Comparison of ENCODE assay signal across 7 cellular contexts in genomic region chr12:105602312-105602711, GRCh38.
DNase-seq lines count a peak whose midpoint lies in the region; ATAC-seq and TF ChIP-seq lines count a peak whose summit lies in the region.
"Not testable (repeated sequence)": the region's sequence is repeated elsewhere in the genome, so short reads cannot be mapped to it uniquely, and the experiment has no call there.

No MANE protein-coding gene starts in this region.

- H3K4me3 ChIP-seq in fibroblast of pulmonary artery (replicated peaks; ENCODE audit: low read depth, low read length); neural progenitor cell: not testable (repeated sequence)

- not testable (repeated sequence) for H3K27ac ChIP-seq in neural progenitor cell

- H3K27ac Mint-ChIP-seq in activated CD4-positive, alpha-beta T cell treated with anti-CD3 and anti-CD28 coated beads for 36 hours; activated naive CD8-positive, alpha-beta T cell treated with anti-CD3 and anti-CD28 coated beads, Interleukin-2, amount 50 U/mL, for 24 hours; neural progenitor cell: not testable (repeated sequence)

- not testable (repeated sequence) for H3K27me3 Mint-ChIP-seq in activated CD4-positive, alpha-beta T cell treated with anti-CD3 and anti-CD28 coated beads for 36 hours; neural progenitor cell (ENCODE audit: insufficient read depth, low read depth)
- H3K27me3 Mint-ChIP-seq in activated naive CD8-positive, alpha-beta T cell treated with anti-CD3 and anti-CD28 coated beads, Interleukin-2, amount 50 U/mL, for 24 hours: peaks cover 10% of the 10 kb centered on the region

- not testable (repeated sequence) for H3K4me1 ChIP-seq in neural progenitor cell

- CTCF ChIA-PET in activated CD4-positive, alpha-beta T cell treated with anti-CD3 and anti-CD28 coated beads for 36 hours (lab: Charles Lee): interaction anchor here (0.6 kb wide), 1 partner anchor 119 kb away, joined by 4 read pairs; no protein-coding TSS in a partner anchor

- H3K27me3 ChIP-seq in neural progenitor cell: not testable (repeated sequence)

- not testable (repeated sequence) for H3K9me3 ChIP-seq in neural progenitor cell (ENCODE audit: low read depth)

- not testable (repeated sequence) for H3K36me3 Mint-ChIP-seq in activated CD4-positive, alpha-beta T cell treated with anti-CD3 and anti-CD28 coated beads for 36 hours (ENCODE audit: low read depth); activated naive CD8-positive, alpha-beta T cell treated with anti-CD3 and anti-CD28 coated beads, Interleukin-2, amount 50 U/mL, for 24 hours (ENCODE audit: low read depth); neural progenitor cell

- H3K36me3 ChIP-seq in neural progenitor cell: not testable (repeated sequence)

- TF ChIP-seq CTCF in fibroblast of pulmonary artery (IDR thresholded peaks at IDR 0.05; ENCODE audit: low read length, missing control alignments); neural progenitor cell (IDR thresholded peaks at IDR 0.05): not testable (repeated sequence)

- not testable (repeated sequence) for H3F3A ChIP-seq in neural progenitor cell (ENCODE audit: low read depth)

- not testable (repeated sequence) for H3K4me3 Mint-ChIP-seq in activated CD4-positive, alpha-beta T cell treated with anti-CD3 and anti-CD28 coated beads for 36 hours; activated naive CD8-positive, alpha-beta T cell treated with anti-CD3 and anti-CD28 coated beads, Interleukin-2, amount 50 U/mL, for 24 hours; neural progenitor cell

- peak; percentile 49 for ATAC-seq in GM21529 (IDR thresholded peaks at IDR 0.05; ENCODE audit: unreplicated experiment)
- peak; percentile 65 for ATAC-seq in activated CD4-positive, alpha-beta T cell treated with anti-CD3 and anti-CD28 coated beads for 36 hours
- peak; percentile 69 for ATAC-seq in activated naive CD8-positive, alpha-beta T cell treated with anti-CD3 and anti-CD28 coated beads, Interleukin-2, amount 50 U/mL, for 24 hours
- peak; percentile 59 for ATAC-seq in stimulated activated naive CD8-positive, alpha-beta T cell treated with anti-CD3 and anti-CD28 coated beads, Interleukin-15, Interleukin-2, amounts not matched to agents 100 U/mL and 50 U/mL, for 24 hours

- DNase-seq in A172 (ENCODE audit: low spot score) (peak; percentile 53), fibroblast of pulmonary artery (ENCODE audit: low read depth) (peak; percentile 31)
- DNase-seq in activated CD4-positive, alpha-beta T cell treated with anti-CD3 and anti-CD28 coated beads for 36 hours: peak; percentile 16
- DNase-seq in activated naive CD8-positive, alpha-beta T cell treated with anti-CD3 and anti-CD28 coated beads, Interleukin-2, amount 50 U/mL, for 24 hours; neural progenitor cell (ENCODE audit: low spot score); stimulated activated naive CD8-positive, alpha-beta T cell treated with anti-CD3 and anti-CD28 coated beads, Interleukin-15, Interleukin-2, amounts not matched to agents 100 U/mL and 50 U/mL, for 24 hours: not testable (repeated sequence)

- not testable (repeated sequence) for H3K9ac ChIP-seq in neural progenitor cell

- not testable (repeated sequence) for H3K79me2 ChIP-seq in neural progenitor cell (ENCODE audit: low read depth)

- not testable (repeated sequence) for H4K20me1 ChIP-seq in neural progenitor cell (ENCODE audit: low read depth)

- H2AFZ ChIP-seq in neural progenitor cell (replicated peaks): peak overlapping the region; percentile 27

- POLR2A ChIA-PET in activated CD4-positive, alpha-beta T cell treated with anti-CD3 and anti-CD28 coated beads for 36 hours (lab: Charles Lee): interaction anchor here (0.6 kb wide), 1 partner anchor 21 kb away, joined by 3 read pairs; no protein-coding TSS in a partner anchor

- H3K4me1 Mint-ChIP-seq in activated CD4-positive, alpha-beta T cell treated with anti-CD3 and anti-CD28 coated beads for 36 hours; activated naive CD8-positive, alpha-beta T cell treated with anti-CD3 and anti-CD28 coated beads, Interleukin-2, amount 50 U/mL, for 24 hours; neural progenitor cell: not testable (repeated sequence)

- H3K9me3 Mint-ChIP-seq in activated CD4-positive, alpha-beta T cell treated with anti-CD3 and anti-CD28 coated beads for 36 hours (ENCODE audit: low read depth); activated naive CD8-positive, alpha-beta T cell treated with anti-CD3 and anti-CD28 coated beads, Interleukin-2, amount 50 U/mL, for 24 hours; neural progenitor cell: not testable (repeated sequence)

- intact Hi-C loops in activated CD4-positive, alpha-beta T cell treated with anti-CD3 and anti-CD28 coated beads for 36 hours (cut with DNase I, micrococcal nuclease): not testable (repeated sequence)

- H3K4me2 ChIP-seq in neural progenitor cell: not testable (repeated sequence)
